Comparison of ENCODE assay signal across 16 cellular contexts in genomic region chr13:48625396-48626076, GRCh38. TPM values are rescaled to one million over a fixed set of nuclear protein-coding genes. Genes with fewer than 3 reads are reported as not detected.
A peak's percentile ranks its signal among the peaks of the same experiment; 100 is the strongest.
DNase-seq lines count a peak whose midpoint lies in the region; ATAC-seq and TF ChIP-seq lines count a peak whose summit lies in the region.
"Had no signal": no experiment of that assay in that cellular context is flagged by ENCODE, and none has a peak within 500 bp of the region (broad histone marks: within the 10 kb centered on the region; RNA-seq: fewer than 3 reads in every experiment).

No MANE protein-coding gene starts in this region.

- H3K4me3 ChIP-seq in HUES48 (ENCODE audit: low read depth, low read length) (no peak overlapping the region), coronary artery (peak overlapping the region; percentile 28)
- H3K4me3 ChIP-seq: lower lobe of right lung had no signal

- H3K36me3 ChIP-seq in HUES48 (ENCODE audit: control insufficient read depth, insufficient read depth, low read length): no peaks in the 10 kb centered on the region
- H3K36me3 ChIP-seq: lower lobe of right lung, WERI-Rb-1 had no signal

- H3K9me3 ChIP-seq in HUES48 (ENCODE audit: control insufficient read depth, insufficient read depth, low read length): 0 out of 2 replicates have a peak, but pooled peaks cover under 1% of the 10 kb centered on the region

- no peak for TF ChIP-seq CTCF in coronary artery (IDR thresholded peaks at IDR 0.05)

- peak; percentile 81 for ATAC-seq in sciatic nerve
- ATAC-seq in HG03571 (IDR thresholded peaks at IDR 0.05; ENCODE audit: unreplicated experiment): no peak
- ATAC-seq: HCT116 had no signal

- DNase-seq in coronary artery (ENCODE audit: low spot score) (no peak), left kidney (ENCODE audit: low read depth, low spot score) (peak; percentile 32), sciatic nerve (ENCODE audit: low spot score) (no peak), NCI-H526 treated with DMSO at 0.1 percent for 48 hours (lab: John Stamatoyannopoulos, UW) (no peak), activated gamma-delta T cell (lab: John Stamatoyannopoulos, UW) (no peak)
- no peak for DNase-seq in effector CD4-positive, alpha-beta T cell
- DNase-seq: activated effector memory CD4-positive, alpha-beta T cell treated with Interleukin-2 at 50 U/mL for 16 hours; aorta; lower lobe of right lung; NCI-H1048; NCI-H82; WERI-Rb-1 had no signal

- H3K27ac ChIP-seq in HUES48 (ENCODE audit: low read depth, low read length) (peak overlapping the region; percentile 56), coronary artery (peak overlapping the region; percentile 5 to 68)
- H3K27ac ChIP-seq: lower lobe of right lung, WERI-Rb-1 had no signal

- H3K9ac ChIP-seq in HUES48 (ENCODE audit: low read depth, low read length): no peak overlapping the region

- H3K27me3 ChIP-seq in HUES48 (ENCODE audit: control insufficient read depth, insufficient read depth, low read length): no peaks in the 10 kb centered on the region

- H3K4me1 ChIP-seq in HUES48 (ENCODE audit: control insufficient read depth, insufficient read depth, low read length): no peaks in the 10 kb centered on the region

- intact Hi-C loops in sciatic nerve (cut with DNase I): no loop called here

RNA-seq across cellular contexts. Expression of gene CYSLTR2, which starts 28.2 kb away (rescaled TPM):
- total RNA-seq in sciatic nerve: 1.4 TPM
- total RNA-seq: neural crest cell had no signal
